Comparison of ENCODE assay signal across 22 cellular contexts in genomic region chr2:241721852-241722251, GRCh38. TPM values are rescaled to one million over a fixed set of nuclear protein-coding genes. Genes with fewer than 3 reads are reported as not detected.
DNase-seq lines count a peak whose midpoint lies in the region; ATAC-seq and TF ChIP-seq lines count a peak whose summit lies in the region.
"Had no signal": no experiment of that assay in that cellular context is flagged by ENCODE, and none has a peak within 500 bp of the region (broad histone marks: within the 10 kb centered on the region; RNA-seq: fewer than 3 reads in every experiment).

No MANE protein-coding gene starts in this region.

- H3K36me3 ChIP-seq in ascending aorta (peaks cover 58 to 74% of the 10 kb centered on the region in 2 donors), right atrium auricular region (peaks cover 30% of the 10 kb centered on the region)

- H3K4me1 ChIP-seq in ascending aorta (no peaks in the 10 kb centered on the region), right atrium auricular region (no peaks in the 10 kb centered on the region)
- H3K4me1 ChIP-seq: SJCRH30 had no signal

- DNase-seq in activated naive CD8-positive, alpha-beta T cell treated with anti-CD3 and anti-CD28 coated beads for 36 hours = no peak
- no peak for DNase-seq in activated naive CD8-positive, alpha-beta T cell treated with anti-CD3 and anti-CD28 coated beads, Interleukin-2, amount 50 U/mL, for 24 hours
- DNase-seq in GM20000 (ENCODE audit: low spot score) (peak; percentile 27), endothelial cell (ENCODE audit: low spot score) (no peak), ascending aorta (ENCODE audit: low spot score in 2 of 2) (no peak), right atrium auricular region (ENCODE audit: low spot score) (no peak)
- DNase-seq: H9, HFFc6, Karpas-422, NCI-H1092, NCI-H1417 treated with DMSO at 0.1 percent for 48 hours, NCI-H1694 treated with DMSO at 0.1 percent for 48 hours, NCI-H2081 treated with DMSO at 0.1 percent for 48 hours, NCI-H446 treated with DMSO at 0.1 percent for 48 hours, NCI-H526 treated with DMSO at 0.1 percent for 48 hours, PC-9, SJCRH30, T-cell had no signal

- H3K4me3 Mint-ChIP-seq in activated naive CD8-positive, alpha-beta T cell treated with anti-CD3 and anti-CD28 coated beads for 36 hours = no peak overlapping the region
- no peak overlapping the region for H3K4me3 Mint-ChIP-seq in activated naive CD8-positive, alpha-beta T cell treated with anti-CD3 and anti-CD28 coated beads, Interleukin-2, amount 50 U/mL, for 24 hours
- peak overlapping the region; percentile 67 for H3K4me3 Mint-ChIP-seq in endothelial cell (ENCODE audit: unreplicated experiment)
- H3K4me3 Mint-ChIP-seq: H9, HFFc6, T-cell had no signal

- H3K36me3 Mint-ChIP-seq in activated naive CD8-positive, alpha-beta T cell treated with anti-CD3 and anti-CD28 coated beads for 36 hours = peaks cover 36% of the 10 kb centered on the region
- peaks cover 47% of the 10 kb centered on the region for H3K36me3 Mint-ChIP-seq in activated naive CD8-positive, alpha-beta T cell treated with anti-CD3 and anti-CD28 coated beads, Interleukin-2, amount 50 U/mL, for 24 hours (ENCODE audit: low read depth)
- H3K36me3 Mint-ChIP-seq in endothelial cell (ENCODE audit: low read depth, unreplicated experiment) = peaks cover 35% of the 10 kb centered on the region

- intact Hi-C loops in ascending aorta (cut with DNase I) = no loop called here

- H3K4me3 ChIP-seq in ascending aorta (no peak overlapping the region), right atrium auricular region (no peak overlapping the region)
- H3K4me3 ChIP-seq: PC-9, SJCRH30 had no signal

- H3K27me3 ChIP-seq in ascending aorta = no peaks in the 10 kb centered on the region
- no peaks in the 10 kb centered on the region for H3K27me3 ChIP-seq in right atrium auricular region
- H3K27me3 ChIP-seq: SJCRH30 had no signal

- H3K27ac Mint-ChIP-seq in activated naive CD8-positive, alpha-beta T cell treated with anti-CD3 and anti-CD28 coated beads for 36 hours = peak overlapping the region; percentile 45
- no peak overlapping the region for H3K27ac Mint-ChIP-seq in activated naive CD8-positive, alpha-beta T cell treated with anti-CD3 and anti-CD28 coated beads, Interleukin-2, amount 50 U/mL, for 24 hours
- H3K27ac Mint-ChIP-seq in endothelial cell (ENCODE audit: unreplicated experiment) = peak overlapping the region; percentile 24
- H3K27ac Mint-ChIP-seq: H9, HFFc6, T-cell had no signal

- H3K4me1 Mint-ChIP-seq in activated naive CD8-positive, alpha-beta T cell treated with anti-CD3 and anti-CD28 coated beads for 36 hours = no peaks in the 10 kb centered on the region
- no peaks in the 10 kb centered on the region for H3K4me1 Mint-ChIP-seq in activated naive CD8-positive, alpha-beta T cell treated with anti-CD3 and anti-CD28 coated beads, Interleukin-2, amount 50 U/mL, for 24 hours
- peaks cover 7% of the 10 kb centered on the region for H3K4me1 Mint-ChIP-seq in endothelial cell (ENCODE audit: unreplicated experiment)
- H3K4me1 Mint-ChIP-seq: H9, T-cell had no signal

- no peaks in the 10 kb centered on the region for H3K9me3 ChIP-seq in ascending aorta
- H3K9me3 ChIP-seq in right atrium auricular region = no peaks in the 10 kb centered on the region
- H3K9me3 ChIP-seq: SJCRH30 had no signal

- TF ChIP-seq CTCF in GM20000 (IDR thresholded peaks at IDR 0.05; ENCODE audit: extremely low read depth, missing control alignments) = no peak
- TF ChIP-seq CTCF in endothelial cell (IDR thresholded peaks at IDR 0.05; ENCODE audit: unreplicated experiment) = no peak
- TF ChIP-seq CTCF in ascending aorta (IDR thresholded peaks at IDR 0.05) = no peak
- TF ChIP-seq CTCF in right atrium auricular region (IDR thresholded peaks at IDR 0.05) = no peak

- no peak for ATAC-seq in activated naive CD8-positive, alpha-beta T cell treated with anti-CD3 and anti-CD28 coated beads, Interleukin-2, amount 50 U/mL, for 24 hours
- ATAC-seq in HG03521 (IDR thresholded peaks at IDR 0.05; ENCODE audit: unreplicated experiment) = no peak
- ATAC-seq: Right ventricle myocardium inferior, T-cell had no signal

- H3K27ac ChIP-seq in ascending aorta (no peak overlapping the region), right atrium auricular region (no peak overlapping the region)
- H3K27ac ChIP-seq: PC-9, SJCRH30 had no signal

- peaks cover 2% of the 10 kb centered on the region for H3K9me3 Mint-ChIP-seq in activated naive CD8-positive, alpha-beta T cell treated with anti-CD3 and anti-CD28 coated beads for 36 hours
- no peaks in the 10 kb centered on the region for H3K9me3 Mint-ChIP-seq in activated naive CD8-positive, alpha-beta T cell treated with anti-CD3 and anti-CD28 coated beads, Interleukin-2, amount 50 U/mL, for 24 hours
- H3K9me3 Mint-ChIP-seq in endothelial cell (ENCODE audit: unreplicated experiment) = peaks cover 4% of the 10 kb centered on the region
- H3K9me3 Mint-ChIP-seq: HFFc6, T-cell had no signal

- no peaks in the 10 kb centered on the region for H3K27me3 Mint-ChIP-seq in activated naive CD8-positive, alpha-beta T cell treated with anti-CD3 and anti-CD28 coated beads for 36 hours
- no peaks in the 10 kb centered on the region for H3K27me3 Mint-ChIP-seq in activated naive CD8-positive, alpha-beta T cell treated with anti-CD3 and anti-CD28 coated beads, Interleukin-2, amount 50 U/mL, for 24 hours
- peaks cover 6% of the 10 kb centered on the region for H3K27me3 Mint-ChIP-seq in endothelial cell (ENCODE audit: unreplicated experiment)
- H3K27me3 Mint-ChIP-seq: T-cell had no signal

RNA-seq across cellular contexts. Expression of gene D2HGDH, which starts 12.6 kb away (rescaled TPM):
- total RNA-seq in activated naive CD8-positive, alpha-beta T cell treated with anti-CD3 and anti-CD28 coated beads for 36 hours = 10 to 100 TPM; 26.9 to 29.3 TPM
- 11.4 TPM for total RNA-seq in endothelial cell (ENCODE audit: unreplicated experiment)
- 22.2 TPM for total RNA-seq in ascending aorta
- total RNA-seq in right atrium auricular region = 10 to 100 TPM in 1 of 2 donors, 1 to 10 TPM in 1; 7.5 to 11.7 TPM

RNA-seq across cellular contexts. Expression of gene ING5, which starts 20.0 kb away (rescaled TPM):
- 10 to 100 TPM; 37.1 to 45.5 TPM for total RNA-seq in activated naive CD8-positive, alpha-beta T cell treated with anti-CD3 and anti-CD28 coated beads for 36 hours
- total RNA-seq in endothelial cell (ENCODE audit: unreplicated experiment) (19.9 TPM), ascending aorta (38.1 TPM), right atrium auricular region (10 to 100 TPM; 21.9 to 32.7 TPM)

RNA-seq across cellular contexts. Expression of gene DTYMK, which starts 35.2 kb away (rescaled TPM):
- total RNA-seq in activated naive CD8-positive, alpha-beta T cell treated with anti-CD3 and anti-CD28 coated beads for 36 hours = 100 to 1,000 TPM; 116 to 121 TPM
- 42.3 TPM for total RNA-seq in endothelial cell (ENCODE audit: unreplicated experiment)
- total RNA-seq in ascending aorta = 25.0 TPM
- total RNA-seq in right atrium auricular region = 1 to 10 TPM; 6.4 to 6.6 TPM

RNA-seq across cellular contexts. Expression of gene GAL3ST2, which starts 54.8 kb away (rescaled TPM):
- under 1 TPM in 1 of 2 experiments, not detected in 1; 0.31 TPM for total RNA-seq in activated naive CD8-positive, alpha-beta T cell treated with anti-CD3 and anti-CD28 coated beads for 36 hours
- total RNA-seq in endothelial cell (ENCODE audit: unreplicated experiment) = not detected
- not detected for total RNA-seq in ascending aorta
- 1 to 10 TPM in 1 of 2 donors, under 1 TPM in 1; 0.56 to 1.1 TPM for total RNA-seq in right atrium auricular region
- total RNA-seq: A172, Right ventricle myocardium inferior, RPMI7951, SJCRH30 had no signal
